19 cellular contexts compared by ENCODE assay signal in the genomic region with DNA sequence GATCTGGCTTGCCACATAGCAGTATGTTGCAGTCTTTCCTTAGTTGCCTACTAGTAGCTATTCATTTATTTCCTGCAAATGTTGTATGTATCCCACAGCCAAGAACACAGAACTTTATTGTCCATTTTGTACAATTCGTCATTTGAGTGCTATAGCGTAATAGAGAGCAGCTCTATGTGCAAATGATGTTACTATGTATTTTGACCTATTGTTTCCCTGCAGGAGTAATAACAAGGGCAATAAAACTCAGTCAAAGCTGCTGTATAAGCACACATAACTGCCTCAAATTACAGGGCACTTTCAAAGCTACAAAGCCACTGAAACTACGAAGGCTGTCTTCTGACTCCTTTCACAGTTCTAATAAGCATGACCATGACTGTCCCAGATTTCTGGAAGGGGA.
"Had no signal": no experiment of that assay in that cellular context is flagged by ENCODE, and none has a peak within 500 bp of the region (broad histone marks: within the 10 kb centered on the region; RNA-seq: fewer than 3 reads in every experiment).

No MANE protein-coding gene starts in this region.

- H3K27ac ChIP-seq: colonic mucosa, foreskin keratinocyte, heart left ventricle, neural progenitor cell, ovary, right atrium auricular region, sigmoid colon, skin epidermis, suprapubic skin, thyroid gland, upper lobe of left lung, uterus had no signal

- DNase-seq: colonic mucosa; dermis blood vessel endothelial cell; heart left ventricle; hypothalamus; kidney glomerular epithelial cell; naive thymus-derived CD8-positive, alpha-beta T cell; nucleus accumbens; ovary; sigmoid colon; stimulated activated CD4-positive, alpha-beta T cell treated with anti-CD3 and anti-CD28 coated beads, Interleukin-12 subunit alpha, Interleukin-12 subunit beta, amount 100 ng/mL, for 4 hours; stimulated activated naive CD4-positive, alpha-beta T cell treated with Interleukin-2 at 50 U/mL for 16 hours; thyroid gland; upper lobe of left lung; uterus had no signal

- H3K4me2 ChIP-seq: neural progenitor cell had no signal

- H3K36me3 ChIP-seq: colonic mucosa, heart left ventricle, neural progenitor cell, ovary, right atrium auricular region, sigmoid colon, suprapubic skin, thyroid gland, upper lobe of left lung, uterus had no signal

- H3K27ac Mint-ChIP-seq: naive thymus-derived CD8-positive, alpha-beta T cell; neural progenitor cell had no signal

- H3K4me1 Mint-ChIP-seq: naive thymus-derived CD8-positive, alpha-beta T cell had no signal

- H3K4me3 ChIP-seq: colonic mucosa, heart left ventricle, neural progenitor cell, ovary, right atrium auricular region, sigmoid colon, skin epidermis, suprapubic skin, thyroid gland, upper lobe of left lung, uterus had no signal

- H3K9me3 Mint-ChIP-seq: neural progenitor cell had no signal

- H3K36me3 Mint-ChIP-seq: neural progenitor cell had no signal

- H2AFZ ChIP-seq: neural progenitor cell had no signal

- H3K9ac ChIP-seq: neural progenitor cell had no signal

- H3K27me3 Mint-ChIP-seq: naive thymus-derived CD8-positive, alpha-beta T cell had no signal

- H3K4me1 ChIP-seq: colonic mucosa, foreskin keratinocyte, heart left ventricle, neural progenitor cell, right atrium auricular region, sigmoid colon, suprapubic skin, thyroid gland, upper lobe of left lung, uterus had no signal

- H3K27me3 ChIP-seq: colonic mucosa, foreskin keratinocyte, neural progenitor cell, ovary, sigmoid colon, suprapubic skin, thyroid gland, upper lobe of left lung, uterus had no signal

- H3K4me3 Mint-ChIP-seq: naive thymus-derived CD8-positive, alpha-beta T cell; neural progenitor cell had no signal
